In genomic region chr9:92892317-92892716, GRCh38 we compare ENCODE assay signal across 6 cellular contexts. TPM values are rescaled to one million over a fixed set of nuclear protein-coding genes. Genes with fewer than 3 reads are reported as not detected.
DNase-seq lines count a peak whose midpoint lies in the region; ATAC-seq, FAIRE-seq and TF ChIP-seq lines count a peak whose summit lies in the region.
"Not testable (repeated sequence)": the region's sequence is repeated elsewhere in the genome, so short reads cannot be mapped to it uniquely, and the experiment has no call there.
"Had no signal": no experiment of that assay in that cellular context is flagged by ENCODE, and none has a peak within 500 bp of the region (broad histone marks: within the 10 kb centered on the region; RNA-seq: fewer than 3 reads in every experiment).

No MANE protein-coding gene starts in this region.

- intact Hi-C loops in HepG2 (cut with micrococcal nuclease; ENCODE audit: unreplicated experiment), result not testable (repeated sequence)

- peak overlapping the region; percentile 18 for H3K27ac ChIP-seq in hepatocyte
- H3K27ac ChIP-seq in HepG2 (ENCODE audit: extremely low read length, insufficient read depth, low read length); small intestine (ENCODE audit: low read depth in 1 of 2, low read length in 1 of 2): not testable (repeated sequence)

- peak overlapping the region; percentile 18 to 80 (median 34) for H3K27ac Mint-ChIP-seq in nephron

- H3K79me2 ChIP-seq in hepatocyte; HepG2 (ENCODE audit: insufficient read depth, low read length): not testable (repeated sequence)

- not testable (repeated sequence) for H3K9me2 ChIP-seq in hepatocyte (replicated peaks; ENCODE audit: insufficient read depth)

- H3K9me3 Mint-ChIP-seq in nephron, result not testable (repeated sequence)

- DNase-seq in LoVo (ENCODE audit: low spot score), result peak; percentile 11
- not testable (repeated sequence) for DNase-seq in hepatocyte (ENCODE audit: low spot score); HepG2 (ENCODE audit: low spot score)
- DNase-seq in small intestine, result peak; percentile 63

- POLR2A ChIA-PET in HepG2 (lab: Yijun Ruan, JAX), result not testable (repeated sequence)

- not testable (repeated sequence) for H3K9ac ChIP-seq in HepG2 (ENCODE audit: insufficient read depth, low read depth, low read length)

- in situ Hi-C loops in HepG2 (cut with HindIII; ENCODE audit: extremely low pct_ligation_motif_present, low pct_unique_long_range_greater_than_20kb), result not testable (repeated sequence)

- CTCF ChIA-PET in HepG2 (lab: Yijun Ruan, JAX; ENCODE audit: low intra/inter-chr PET ratio, low total read pairs), result not testable (repeated sequence)

- not testable (repeated sequence) for H3K27me3 ChIP-seq in hepatocyte; HepG2 (ENCODE audit: control insufficient read depth in 1 of 2, insufficient read depth in 2 of 2, low read length in 2 of 2); small intestine (ENCODE audit: control insufficient read depth in 2 of 2, insufficient read depth in 2 of 2, low read length in 2 of 2)

- H3K4me2 ChIP-seq in hepatocyte; HepG2 (ENCODE audit: low read depth, low read length): not testable (repeated sequence)

- not testable (repeated sequence) for FAIRE-seq in HepG2 (lab: Jason Lieb, UNC); small intestine (lab: Jason Lieb, UNC)

- H3K36me3 ChIP-seq in hepatocyte (replicated peaks; ENCODE audit: insufficient read depth, low read depth); HepG2 (replicated peaks in 1 of 2; ENCODE audit: control insufficient read depth in 1 of 2, insufficient read depth in 2 of 2, low read length in 2 of 2); small intestine (ENCODE audit: control insufficient read depth in 2 of 2, insufficient read depth in 2 of 2, low read length in 2 of 2): not testable (repeated sequence)

- WGBS in hepatocyte (ENCODE audit: low lambda C conversion rate, missing lambda C conversion rate), result 60% methylated on average over 2 of the region's 2 CpGs
- WGBS in HepG2 (ENCODE audit: low lambda C conversion rate), result 3% methylated on average over 2 of the region's 2 CpGs
- WGBS in small intestine, 3 donors, result 15 to 58% (median 31%) methylated on average over 2 of the region's 2 CpGs

- H3K36me3 Mint-ChIP-seq in nephron (ENCODE audit: low read depth), result not testable (repeated sequence)

- not testable (repeated sequence) for H3K4me3 ChIP-seq in hepatocyte; HepG2 (replicated peaks in 1 of 3; ENCODE audit: insufficient read depth in 1 of 3, low read depth in 2 of 3, low read length in 3 of 3); small intestine (ENCODE audit: low read depth in 1 of 2, low read length in 2 of 2)

- H3K9me3 ChIP-seq in hepatocyte (ENCODE audit: low read depth); HepG2 (ENCODE audit: low read length); small intestine (ENCODE audit: control insufficient read depth, low read depth): not testable (repeated sequence)

- not testable (repeated sequence) for TF ChIP-seq CTCF in hepatocyte (IDR thresholded peaks at IDR 0.05; ENCODE audit: poor library complexity); HepG2 (CRISPR knock-in tag; IDR thresholded peaks at IDR 0.05); nephron (IDR thresholded peaks at IDR 0.05; ENCODE audit: unreplicated experiment in 3 of 3)

- not testable (repeated sequence) for H2AFZ ChIP-seq in hepatocyte; HepG2 (ENCODE audit: low read length)

- TF ChIP-seq EP300 in HepG2 (IDR thresholded peaks at IDR 0.05; ENCODE audit: low read depth in 2 of 2, low read length in 2 of 2); HepG2 (CRISPR knock-in tag; IDR thresholded peaks at IDR 0.05; ENCODE audit: borderline replicate concordance): not testable (repeated sequence)

- not testable (repeated sequence) for H3K4me1 ChIP-seq in hepatocyte (ENCODE audit: insufficient read depth); small intestine (ENCODE audit: control insufficient read depth in 2 of 2, insufficient read depth in 1 of 2, low read depth in 1 of 2, low read length in 1 of 2)
- H3K4me1 ChIP-seq in HepG2 (ENCODE audit: insufficient read depth, low read length), result peaks cover 12% of the 10 kb centered on the region

- not testable (repeated sequence) for H3K4me3 Mint-ChIP-seq in nephron

- not testable (repeated sequence) for BruUV-seq in HepG2 (replicated peaks; lab: Mats Ljungman, UMichigan)

- TF ChIP-seq POLR2A in HepG2 (IDR thresholded peaks at IDR 0.05; ENCODE audit: insufficient read depth in 1 of 2, low read depth in 2 of 2, low read length in 2 of 2), result not testable (repeated sequence)

- ATAC-seq in HepG2, result not testable (repeated sequence)

- H3K27me3 Mint-ChIP-seq in nephron (ENCODE audit: low read depth), result not testable (repeated sequence)

- H3K4me1 Mint-ChIP-seq in nephron, result not testable (repeated sequence)

- H4K20me1 ChIP-seq in hepatocyte (ENCODE audit: insufficient read depth, poor library complexity, severe bottlenecking); HepG2 (ENCODE audit: insufficient read depth, low read length): not testable (repeated sequence)

- not testable (repeated sequence) for TF ChIP-seq RAD21 in HepG2 (CRISPR knock-in tag; IDR thresholded peaks at IDR 0.05)

RNA-seq across cellular contexts. Expression of gene ZNF484, which starts 14.5 kb away (rescaled TPM):
- total RNA-seq in hepatocyte (9.2 and 10.3 TPM in 2 replicates), HepG2 (2016; rRNA removed; fragmentation: Illumina TruSeq; extraction: Trizol) (7.2 and 13.5 TPM in 2 replicates)
- polyA plus RNA-seq in hepatocyte (1.6 and 2.3 TPM in 2 replicates), HepG2 (2011; rRNA removed) (0.96 and 1.1 TPM in 2 replicates), small intestine (1 to 10 TPM; 1.1 to 1.4 (median 1.4) TPM)
- total RNA-seq in HepG2 (2016; cell fraction: cytosol; rRNA removed; fragmentation: Illumina TruSeq; extraction: Trizol; ENCODE audit: low read depth), result 0.79 and 0.81 TPM in 2 replicates
- 7.1 and 12.9 TPM in 2 replicates for total RNA-seq in HepG2 (2016; cell fraction: insoluble cytoplasmic fraction; rRNA removed; fragmentation: Illumina TruSeq; extraction: Trizol)
- 2.4 and 3.6 TPM in 2 replicates for total RNA-seq in HepG2 (2016; cell fraction: membrane; rRNA removed; fragmentation: Illumina TruSeq; extraction: Trizol)
- total RNA-seq in HepG2 (2016; cell fraction: nucleus; rRNA removed; fragmentation: Illumina TruSeq; extraction: Trizol), result 9.3 and 10.0 TPM in 2 replicates
- 0.28 and 0.58 TPM in 2 replicates for polyA plus RNA-seq in HepG2 (2011; cell fraction: cytosol; rRNA removed)
- polyA plus RNA-seq in HepG2 (2011; cell fraction: nucleus; rRNA removed), result 1.0 and 1.2 TPM in 2 replicates
- 1.2 and 1.4 TPM in 2 replicates for polyA plus RNA-seq in HepG2 (2012)
- 0.07 TPM in 2 replicates for polyA plus RNA-seq in HepG2 (2016; cell fraction: cytosol; fragmentation: Illumina TruSeq; extraction: Trizol; ENCODE audit: low read depth)
- 3.0 and 3.2 TPM in 2 replicates for polyA plus RNA-seq in HepG2 (2016; cell fraction: insoluble cytoplasmic fraction; fragmentation: Illumina TruSeq; extraction: Trizol; ENCODE audit: low read depth)
- 0.17 and 0.24 TPM in 2 replicates for polyA plus RNA-seq in HepG2 (2016; cell fraction: membrane; fragmentation: Illumina TruSeq; extraction: Trizol; ENCODE audit: low read depth)
- polyA plus RNA-seq in HepG2 (2016; cell fraction: nucleus; fragmentation: Illumina TruSeq; extraction: Trizol; ENCODE audit: insufficient read depth, low read depth), result 2.8 and 3.4 TPM in 2 replicates
- 1.3 and 3.2 TPM in 2 replicates for polyA minus RNA-seq in HepG2 (2011; rRNA and poly(A)+ RNA removed; ENCODE audit: low replicate concordance)
- 4.1 and 5.5 TPM in 2 replicates for polyA minus RNA-seq in HepG2 (2011; cell fraction: cytosol; rRNA and poly(A)+ RNA removed)
- polyA minus RNA-seq in HepG2 (2011; cell fraction: nucleus; rRNA and poly(A)+ RNA removed), result 18.2 and 20.5 TPM in 2 replicates

RNA-seq across cellular contexts. Expression of gene FGD3, which starts 55.0 kb away (rescaled TPM):
- total RNA-seq in hepatocyte, result 5.8 and 6.3 TPM in 2 replicates
- 4.1 and 6.5 TPM in 2 replicates for polyA plus RNA-seq in hepatocyte
- total RNA-seq in HepG2 (2016; rRNA removed; fragmentation: Illumina TruSeq; extraction: Trizol), result 0.84 and 1.1 TPM in 2 replicates
- 0.40 and 0.53 TPM in 2 replicates for total RNA-seq in HepG2 (2016; cell fraction: cytosol; rRNA removed; fragmentation: Illumina TruSeq; extraction: Trizol; ENCODE audit: low read depth)
- 0.73 and 1.0 TPM in 2 replicates for total RNA-seq in HepG2 (2016; cell fraction: insoluble cytoplasmic fraction; rRNA removed; fragmentation: Illumina TruSeq; extraction: Trizol)
- 0.34 and 0.77 TPM in 2 replicates for total RNA-seq in HepG2 (2016; cell fraction: membrane; rRNA removed; fragmentation: Illumina TruSeq; extraction: Trizol)
- 1.0 and 1.4 TPM in 2 replicates for total RNA-seq in HepG2 (2016; cell fraction: nucleus; rRNA removed; fragmentation: Illumina TruSeq; extraction: Trizol)
- 0.53 and 0.60 TPM in 2 replicates for polyA plus RNA-seq in HepG2 (2011; rRNA removed)
- 0.29 and 0.70 TPM in 2 replicates for polyA plus RNA-seq in HepG2 (2011; cell fraction: cytosol; rRNA removed)
- polyA plus RNA-seq in HepG2 (2011; cell fraction: nucleus; rRNA removed), result 1.7 and 2.3 TPM in 2 replicates
- 0.68 and 1.4 TPM in 2 replicates for polyA plus RNA-seq in HepG2 (2012)
- 0.17 and 0.27 TPM in 2 replicates for polyA plus RNA-seq in HepG2 (2016; cell fraction: cytosol; fragmentation: Illumina TruSeq; extraction: Trizol; ENCODE audit: low read depth)
- polyA plus RNA-seq in HepG2 (2016; cell fraction: insoluble cytoplasmic fraction; fragmentation: Illumina TruSeq; extraction: Trizol; ENCODE audit: low read depth), result 0.63 and 0.74 TPM in 2 replicates
- polyA plus RNA-seq in HepG2 (2016; cell fraction: membrane; fragmentation: Illumina TruSeq; extraction: Trizol; ENCODE audit: low read depth), result 0.15 and 0.21 TPM in 2 replicates
- 1.4 and 2.1 TPM in 2 replicates for polyA plus RNA-seq in HepG2 (2016; cell fraction: nucleus; fragmentation: Illumina TruSeq; extraction: Trizol; ENCODE audit: insufficient read depth, low read depth)
- polyA minus RNA-seq in HepG2 (2011; rRNA and poly(A)+ RNA removed; ENCODE audit: low replicate concordance), result 1.2 and 1.3 TPM in 2 replicates
- 0.49 and 0.79 TPM in 2 replicates for polyA minus RNA-seq in HepG2 (2011; cell fraction: cytosol; rRNA and poly(A)+ RNA removed)
- polyA minus RNA-seq in HepG2 (2011; cell fraction: nucleus; rRNA and poly(A)+ RNA removed), result 0.75 and 0.77 TPM in 2 replicates
- polyA plus RNA-seq in small intestine, result 1 to 10 TPM in 2 of 3 donors, under 1 TPM in 1; 0.67 to 4.9 (median 2.7) TPM
- polyA plus RNA-seq: BJ had no signal
